Comparison of ENCODE assay signal across 22 cellular contexts in the genomic region with DNA sequence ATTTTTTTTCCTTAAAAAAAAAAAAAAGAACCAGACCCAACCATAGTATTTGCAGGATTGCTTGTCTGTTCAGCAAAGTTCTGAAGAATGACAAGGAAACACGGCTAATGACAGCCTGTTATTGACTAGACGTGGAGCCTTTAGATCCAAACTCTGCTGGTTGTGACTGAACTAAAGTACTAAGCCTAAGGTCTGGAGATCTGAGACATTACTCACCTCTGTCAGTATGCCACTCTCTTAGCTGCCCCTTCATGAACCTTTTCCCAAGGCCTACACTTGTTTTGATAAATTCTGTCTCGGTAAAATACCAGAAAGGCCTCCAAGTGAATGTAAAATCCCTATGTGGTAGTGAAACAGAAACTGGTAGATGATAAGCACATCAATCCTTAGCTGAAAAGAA.
"Had no signal": no experiment of that assay in that cellular context is flagged by ENCODE, and none has a peak within 500 bp of the region (broad histone marks: within the 10 kb centered on the region; RNA-seq: fewer than 3 reads in every experiment).

No MANE protein-coding gene starts in this region.

- H3K36me3 ChIP-seq: cardiac muscle cell, esophagus muscularis mucosa, gastroesophageal sphincter, heart left ventricle, neural progenitor cell, right lobe of liver, thyroid gland had no signal

- H3K4me3 Mint-ChIP-seq: activated CD4-positive, alpha-beta T cell treated with anti-CD3 and anti-CD28 coated beads for 36 hours; activated naive CD8-positive, alpha-beta T cell; activated T-helper 1 cell treated with anti-CD3 and anti-CD28 coated beads, Interleukin-12 subunit alpha, Interleukin-12 subunit beta, Interleukin-2, Interleukin-4 antibody, amounts not matched to agents 30 ng/mL and 10 ng/mL and 1 ng/mL, durations not matched to agents 14 hours and 24 hours and 36 hours; memory B cell; naive B cell; neural progenitor cell had no signal

- H3K4me2 ChIP-seq: neural progenitor cell had no signal

- H3K27me3 Mint-ChIP-seq: activated CD4-positive, alpha-beta T cell treated with anti-CD3 and anti-CD28 coated beads for 36 hours; activated naive CD8-positive, alpha-beta T cell; memory B cell; naive B cell had no signal

- H3K4me3 ChIP-seq: cardiac muscle cell, esophagus muscularis mucosa, gastroesophageal sphincter, heart left ventricle, mucosa of descending colon, neural progenitor cell, psoas muscle, right lobe of liver, thyroid gland had no signal

- H3K27me3 ChIP-seq: cardiac muscle cell, esophagus muscularis mucosa, gastroesophageal sphincter, heart left ventricle, neural progenitor cell, right lobe of liver, thyroid gland had no signal

- H3K9me3 Mint-ChIP-seq: memory B cell, naive B cell, neural progenitor cell had no signal

- H3K9me3 ChIP-seq: esophagus muscularis mucosa, gastroesophageal sphincter, heart left ventricle, mucosa of descending colon, psoas muscle, right lobe of liver, thyroid gland had no signal

- H3K27ac Mint-ChIP-seq: activated CD4-positive, alpha-beta T cell treated with anti-CD3 and anti-CD28 coated beads for 36 hours; activated naive CD8-positive, alpha-beta T cell; activated T-helper 1 cell treated with anti-CD3 and anti-CD28 coated beads, Interleukin-12 subunit alpha, Interleukin-12 subunit beta, Interleukin-2, Interleukin-4 antibody, amounts not matched to agents 30 ng/mL and 10 ng/mL and 1 ng/mL, durations not matched to agents 14 hours and 24 hours and 36 hours; memory B cell; naive B cell; neural progenitor cell had no signal

- H3K4me1 ChIP-seq: heart left ventricle, neural progenitor cell, psoas muscle, right lobe of liver, thyroid gland had no signal

- ATAC-seq: activated CD4-positive, alpha-beta T cell treated with anti-CD3 and anti-CD28 coated beads for 36 hours; gastroesophageal sphincter; heart left ventricle; mucosa of descending colon; psoas muscle; right lobe of liver had no signal

- DNase-seq: activated CD4-positive, alpha-beta T cell treated with anti-CD3 and anti-CD28 coated beads for 36 hours; activated CD4-positive, alpha-beta T cell treated with anti-CD3 and anti-CD28 coated beads, Interleukin-2, amount 50 U/mL, for 48 hours; activated gamma-delta T cell treated with Interleukin-2 at 50 U/mL for 16 hours; dermis blood vessel endothelial cell; effector memory CD4-positive, alpha-beta T cell; heart left ventricle; kidney glomerular epithelial cell; mucosa of descending colon; naive B cell; psoas muscle; right lobe of liver; stimulated activated naive CD4-positive, alpha-beta T cell; T-helper 2 cell; thyroid gland had no signal

- H3K9ac ChIP-seq: neural progenitor cell had no signal

- H3K36me3 Mint-ChIP-seq: activated naive CD8-positive, alpha-beta T cell; memory B cell; naive B cell; neural progenitor cell had no signal

- H3K27ac ChIP-seq: cardiac muscle cell, esophagus muscularis mucosa, gastroesophageal sphincter, heart left ventricle, neural progenitor cell, psoas muscle, right lobe of liver, thyroid gland had no signal

- FAIRE-seq: endothelial cell of umbilical vein had no signal

- H2AFZ ChIP-seq: neural progenitor cell had no signal

- H3K4me1 Mint-ChIP-seq: neural progenitor cell had no signal
